ENCODE assay signal across 19 cellular contexts in the genomic region with DNA sequence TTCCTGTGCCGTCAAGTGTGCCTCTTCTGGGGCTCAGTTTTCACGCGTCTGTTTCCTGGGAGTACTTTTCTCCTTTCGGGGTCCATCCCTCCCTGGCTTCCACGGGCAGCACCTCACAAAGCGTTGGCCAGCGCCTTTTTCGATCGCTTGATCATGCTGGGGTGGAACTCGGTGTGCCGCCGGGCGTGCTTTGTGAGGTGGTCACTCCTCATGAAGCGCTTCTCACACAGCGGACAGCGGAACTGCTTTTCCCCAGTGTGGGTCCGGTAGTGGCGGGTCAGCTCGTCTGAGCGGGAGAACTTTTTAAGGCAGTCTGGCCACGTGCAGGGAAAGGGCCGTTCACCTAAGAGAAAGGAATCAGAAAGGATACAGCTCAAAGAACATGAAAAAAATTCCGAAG. TPM values are rescaled to one million over a fixed set of nuclear protein-coding genes. Genes with fewer than 3 reads are reported as not detected.
DNase-seq lines count a peak whose midpoint lies in the region; ATAC-seq, FAIRE-seq and TF ChIP-seq lines count a peak whose summit lies in the region.
"Had no signal": no experiment of that assay in that cellular context is flagged by ENCODE, and none has a peak within 500 bp of the region (broad histone marks: within the 10 kb centered on the region; RNA-seq: fewer than 3 reads in every experiment).

No MANE protein-coding gene starts in this region.

- TF ChIP-seq POLR2A in H1 (IDR thresholded peaks at IDR 0.05; ENCODE audit: control extremely low read depth in 1 of 2, low read depth in 2 of 2, low read length in 2 of 2): no peak
- TF ChIP-seq POLR2A in testis (IDR thresholded peaks at IDR 0.05): no peak

- no peak overlapping the region for H3K9ac ChIP-seq in H1 (replicated peaks in 1 of 4; ENCODE audit: extremely low read depth in 1 of 4, low read depth in 3 of 4, low read length in 3 of 4)

- H2AFZ ChIP-seq in GM23338 (peak overlapping the region; percentile 87; the same call in 1 of the 2 replicates), H1 (ENCODE audit: low read length) (no peak overlapping the region)

- H2BK15ac ChIP-seq in H1 (ENCODE audit: low read length): no peak overlapping the region

- no peak overlapping the region for H2BK12ac ChIP-seq in H1 (ENCODE audit: low read depth, low read length)

- H4K5ac ChIP-seq in H1 (ENCODE audit: insufficient read length, low read depth, low read length): no peak overlapping the region

- no peak for DNase-seq in activated T-cell treated with anti-CD3 and anti-CD28 coated beads, Interleukin-2, amount 50 U/mL, for 24 hours
- DNase-seq in activated T-cell treated with anti-CD3 and anti-CD28 coated beads, Interleukin-2, amount 50 U/mL, for 4 hours: no peak
- DNase-seq in GM23338 (ENCODE audit: low spot score) (no peak), H1 (ENCODE audit: low read depth in 1 of 2, low spot score in 2 of 2) (no peak), testis (peak; percentile 30), left colon (no peak)
- DNase-seq: BE2C; CD8-positive, alpha-beta T cell; COR-L47; EL had no signal

- CTCF ChIA-PET in H1 (lab: Charles Lee; ENCODE audit: partially characterized antibody): no interaction called here

- H2BK120ac ChIP-seq in H1 (replicated peaks; ENCODE audit: low read depth, low read length): no peak overlapping the region

- H3K4me1 ChIP-seq in GM23338 (ENCODE audit: insufficient read depth): 0 out of 2 replicates have a peak, but pooled peaks cover 3% of the 10 kb centered on the region
- peaks cover 0 to 5% (median 0%) of the 10 kb centered on the region in 4 experiments; a peak in 2 of 7 replicates for H3K4me1 ChIP-seq in H1 (replicated peaks in 1 of 4; ENCODE audit: control insufficient read depth in 3 of 4, insufficient read depth in 4 of 4, low read length in 3 of 4)
- peaks cover 5% of the 10 kb centered on the region for H3K4me1 ChIP-seq in testis

- H3K4me3 ChIP-seq in GM23338 (no peak overlapping the region), H1 (ENCODE audit: extremely low read depth in 1 of 4, insufficient read depth in 2 of 4, low read depth in 3 of 4, low read length in 4 of 4) (no peak overlapping the region), testis (no peak overlapping the region)
- H3K4me3 ChIP-seq: K562 had no signal

- TF ChIP-seq RAD21 in H1 (IDR thresholded peaks at IDR 0.05 in 1 of 2, conservative IDR thresholded peaks at IDR 0.05 in 1 of 2; ENCODE audit: low read depth in 2 of 2, low read length in 2 of 2): no peak

- no peak overlapping the region for H4K91ac ChIP-seq in H1 (replicated peaks; ENCODE audit: insufficient read length, low read length)

- no peaks in the 10 kb centered on the region for H3K36me3 ChIP-seq in GM23338 (ENCODE audit: insufficient read depth)
- no peaks in the 10 kb centered on the region for H3K36me3 ChIP-seq in H1 (ENCODE audit: control insufficient read depth in 2 of 4, insufficient read depth in 4 of 4, low read length in 3 of 4)
- no peaks in the 10 kb centered on the region for H3K36me3 ChIP-seq in testis (ENCODE audit: low read depth, missing control alignments)
- H3K36me3 ChIP-seq: BE2C had no signal

- TF ChIP-seq CTCF in GM23338 (conservative IDR thresholded peaks at IDR 0.05; ENCODE audit: low read depth in 2 of 2) (no peak), H1 (IDR thresholded peaks at IDR 0.05; ENCODE audit: control extremely low read depth in 1 of 3, insufficient read depth in 1 of 3, low read depth in 1 of 3, low read length in 3 of 3) (no peak), testis (IDR thresholded peaks at IDR 0.05) (no peak)

- POLR2A ChIA-PET in H1 (lab: Charles Lee; ENCODE audit: partially characterized antibody): no interaction called here

- H3K27me3 Mint-ChIP-seq in activated T-cell treated with anti-CD3 and anti-CD28 coated beads, Interleukin-2, amount 50 U/mL, for 24 hours: no peaks in the 10 kb centered on the region
- H3K27me3 Mint-ChIP-seq in activated T-cell treated with anti-CD3 and anti-CD28 coated beads, Interleukin-2, amount 50 U/mL, for 4 hours (ENCODE audit: low read depth): no peaks in the 10 kb centered on the region
- H3K27me3 Mint-ChIP-seq in GM23338 (ENCODE audit: insufficient read depth, low read depth, poor library complexity): peaks cover 1% of the 10 kb centered on the region

- no peak overlapping the region for H4K8ac ChIP-seq in H1 (ENCODE audit: extremely low read depth, insufficient read depth, low read length)

- no peak overlapping the region for H3K4me3 Mint-ChIP-seq in activated T-cell treated with anti-CD3 and anti-CD28 coated beads, Interleukin-2, amount 50 U/mL, for 24 hours
- H3K4me3 Mint-ChIP-seq in activated T-cell treated with anti-CD3 and anti-CD28 coated beads, Interleukin-2, amount 50 U/mL, for 4 hours: no peak overlapping the region
- no peak overlapping the region for H3K4me3 Mint-ChIP-seq in GM23338
- H3K4me3 Mint-ChIP-seq: CD8-positive, alpha-beta T cell had no signal

- H3K9me2 ChIP-seq in GM23338 (ENCODE audit: insufficient read depth): no peaks in the 10 kb centered on the region

- H4K20me1 ChIP-seq in GM23338 (replicated peaks; ENCODE audit: insufficient read depth) (no peaks in the 10 kb centered on the region), H1 (replicated peaks in 1 of 2; ENCODE audit: control insufficient read depth in 1 of 2, insufficient read depth in 2 of 2, low read length in 2 of 2) (no peaks in the 10 kb centered on the region)

- 88% methylated on average over 23 of the region's 23 CpGs; no CpG with 5 or more reads in 1 of the 2 experiments for WGBS in H1 (ENCODE audit: extremely low coverage in 1 of 2, insufficient coverage in 1 of 2, insufficient read length in 1 of 2, insufficient replicate concordance in 2 of 2, low coverage in 1 of 2, low lambda C conversion rate in 2 of 2, missing lambda C conversion rate in 1 of 2), 2 experiments
- 65 to 67% methylated on average over 23 of the region's 23 CpGs for WGBS in testis, 2 donors

- no peak overlapping the region for H2BK20ac ChIP-seq in H1 (ENCODE audit: low read length)

- H3K18ac ChIP-seq in H1 (ENCODE audit: extremely low read depth, low read length): no peak overlapping the region

- no peaks in the 10 kb centered on the region for H3F3A ChIP-seq in GM23338 (replicated peaks; ENCODE audit: low read depth)

- intact Hi-C loops in testis (cut with DNase I; ENCODE audit: low total_unique reads) (no loop called here), left colon (cut with DNase I, micrococcal nuclease) (no loop called here)

- H2AK5ac ChIP-seq in H1 (ENCODE audit: low read depth, low read length): no peak overlapping the region

- no peak for TF ChIP-seq EP300 in H1 (IDR thresholded peaks at IDR 0.05; ENCODE audit: borderline replicate concordance in 1 of 2, low read depth in 2 of 2, low read length in 2 of 2)

- peak overlapping the region; percentile 26 for H3K27ac Mint-ChIP-seq in activated T-cell treated with anti-CD3 and anti-CD28 coated beads, Interleukin-2, amount 50 U/mL, for 24 hours
- H3K27ac Mint-ChIP-seq in GM23338: peak overlapping the region; percentile 57; the same call in 1 of the 2 replicates
- H3K27ac Mint-ChIP-seq: CD8-positive, alpha-beta T cell had no signal

- no peak overlapping the region for H3K4me2 ChIP-seq in GM23338
- H3K4me2 ChIP-seq in H1 (ENCODE audit: insufficient read depth in 1 of 2, low read depth in 2 of 2, low read length in 2 of 2): no peak overlapping the region

- peaks cover 65% of the 10 kb centered on the region for H3K4me1 Mint-ChIP-seq in activated T-cell treated with anti-CD3 and anti-CD28 coated beads, Interleukin-2, amount 50 U/mL, for 24 hours (ENCODE audit: low read depth)
- peaks cover 52% of the 10 kb centered on the region for H3K4me1 Mint-ChIP-seq in activated T-cell treated with anti-CD3 and anti-CD28 coated beads, Interleukin-2, amount 50 U/mL, for 4 hours (ENCODE audit: low read depth)
- H3K4me1 Mint-ChIP-seq in GM23338: peaks cover 14% of the 10 kb centered on the region

- no peak overlapping the region for H3K14ac ChIP-seq in H1 (ENCODE audit: insufficient read length)

- no peaks in the 10 kb centered on the region for H3K9me3 Mint-ChIP-seq in activated T-cell treated with anti-CD3 and anti-CD28 coated beads, Interleukin-2, amount 50 U/mL, for 24 hours
- no peaks in the 10 kb centered on the region for H3K9me3 Mint-ChIP-seq in activated T-cell treated with anti-CD3 and anti-CD28 coated beads, Interleukin-2, amount 50 U/mL, for 4 hours
- H3K9me3 Mint-ChIP-seq in GM23338: no peaks in the 10 kb centered on the region; the same call in 2 of the 3 replicates
- H3K9me3 Mint-ChIP-seq: CD8-positive, alpha-beta T cell had no signal

- no peak for ATAC-seq in activated T-cell treated with anti-CD3 and anti-CD28 coated beads, Interleukin-2, amount 50 U/mL, for 4 hours
- peak; percentile 30; the same call in 2 of the 3 replicates for ATAC-seq in GM23338
- ATAC-seq in HG03460 (IDR thresholded peaks at IDR 0.05; ENCODE audit: unreplicated experiment): no peak
- no peak for ATAC-seq in left colon
- ATAC-seq: CD8-positive, alpha-beta T cell; HCT116; K562 had no signal

- no peak for FAIRE-seq in H1 (lab: Jason Lieb, UNC)
- FAIRE-seq: A204.1, D721Med, G401.6, H54, K562 had no signal

- H3K36me3 Mint-ChIP-seq in activated T-cell treated with anti-CD3 and anti-CD28 coated beads, Interleukin-2, amount 50 U/mL, for 24 hours (ENCODE audit: low read depth): peaks cover 53% of the 10 kb centered on the region
- H3K36me3 Mint-ChIP-seq in activated T-cell treated with anti-CD3 and anti-CD28 coated beads, Interleukin-2, amount 50 U/mL, for 4 hours (ENCODE audit: insufficient read depth): peaks cover 34% of the 10 kb centered on the region
- H3K36me3 Mint-ChIP-seq in GM23338 (ENCODE audit: low read depth): no peaks in the 10 kb centered on the region

- no peak overlapping the region for H3K56ac ChIP-seq in H1 (replicated peaks; ENCODE audit: insufficient read length, low read depth, low read length)

- H2BK5ac ChIP-seq in H1 (ENCODE audit: low read depth, low read length): no peak overlapping the region

- no peak overlapping the region for H3K4ac ChIP-seq in H1 (replicated peaks; ENCODE audit: insufficient read length, low read depth, low read length)

- H3K79me2 ChIP-seq in GM23338 (replicated peaks; ENCODE audit: insufficient read depth): no peaks in the 10 kb centered on the region
- no peaks in the 10 kb centered on the region for H3K79me2 ChIP-seq in H1 (ENCODE audit: control insufficient read depth in 1 of 2, insufficient read depth in 2 of 2, low read length in 2 of 2)

- H3K27ac ChIP-seq in GM23338 (ENCODE audit: low read depth) (no peak overlapping the region), H1 (ENCODE audit: low read depth, low read length) (no peak overlapping the region), testis (no peak overlapping the region)
- H3K27ac ChIP-seq: C4-2B, HL-60 had no signal

- no peaks in the 10 kb centered on the region; the same call in 1 of the 2 replicates for H3K23me2 ChIP-seq in H1 (ENCODE audit: low read depth, low read length)

- no peaks in the 10 kb centered on the region for H3K79me1 ChIP-seq in H1 (ENCODE audit: low read depth, low read length)

- H3K9me3 ChIP-seq in H1 (ENCODE audit: insufficient read depth in 2 of 2, low read depth in 1 of 2, low read length in 1 of 2) (no peaks in the 10 kb centered on the region), testis (no peaks in the 10 kb centered on the region)
- H3K9me3 ChIP-seq: BE2C had no signal

- H3K23ac ChIP-seq in H1 (ENCODE audit: insufficient read length): no peak overlapping the region

- H3K27me3 ChIP-seq in GM23338 (ENCODE audit: insufficient read depth) (no peaks in the 10 kb centered on the region), H1 (replicated peaks in 1 of 4; ENCODE audit: control insufficient read depth in 3 of 4, extremely low read depth in 1 of 4, insufficient read depth in 3 of 4, low read length in 3 of 4) (no peaks in the 10 kb centered on the region), testis (no peaks in the 10 kb centered on the region)
- H3K27me3 ChIP-seq: BE2C had no signal

RNA-seq across cellular contexts. Expression of a gene that starts 26.8 kb away (rescaled TPM):
- total RNA-seq in activated T-cell treated with anti-CD3 and anti-CD28 coated beads, Interleukin-2, amount 50 U/mL, for 4 hours: 10 to 100 TPM; 21.3 to 25.3 (median 24.6) TPM
- 0.82 and 1.5 TPM in 2 replicates for total RNA-seq in GM23338 (2014; rRNA removed; shearing (Covaris generic))
- polyA plus RNA-seq in GM23338 (2016; fragmentation: Nextera tagmentation; extraction: Ambion mirVana): 0.45 and 0.58 TPM in 2 replicates
- total RNA-seq in H1 (2021; fragmentation: NEBNext Ultra II Directional; extraction: Animal tissue kit (Norgen Biotek cat#: 25700)): 0.82 and 0.98 TPM in 2 replicates
- polyA plus RNA-seq in H1 (2011; rRNA removed): 0.47 TPM in 2 replicates
- 0.71 TPM for polyA plus RNA-seq in H1 (2011; cell fraction: cytosol; rRNA removed)
- 0.47 TPM for polyA plus RNA-seq in H1 (2011; cell fraction: nucleus; rRNA removed)
- polyA plus RNA-seq in H1 (2012, experiment 1 of 2): 0.39 to 0.98 TPM (median 0.61 TPM) in 4 replicates
- polyA plus RNA-seq in H1 (2012, experiment 2 of 2): 0.03 TPM
- polyA plus RNA-seq in H1 (2013, experiment 1 of 2): 0.49 TPM
- 0.55 TPM for polyA plus RNA-seq in H1 (2013, experiment 2 of 2)
- polyA minus RNA-seq in H1 (2011; rRNA and poly(A)+ RNA removed): 0.66 and 0.76 TPM in 2 replicates
- 0.95 TPM for polyA minus RNA-seq in H1 (2011; cell fraction: cytosol; rRNA and poly(A)+ RNA removed)
- 1.2 TPM for polyA minus RNA-seq in H1 (2011; cell fraction: nucleus; rRNA and poly(A)+ RNA removed)
- 10 to 100 TPM; 39.8 to 47.9 TPM for total RNA-seq in testis
- polyA plus RNA-seq in testis (ENCODE audit: insufficient read depth, low read depth, low replicate concordance): 11.8 TPM
- 10 to 100 TPM; 26.7 to 55.2 TPM for total RNA-seq in left colon
